In genomic region chr5:15762668-15763067, GRCh38 we compare ENCODE assay signal across 6 cellular contexts.
"Had no signal": no experiment of that assay in that cellular context is flagged by ENCODE, and none has a peak within 500 bp of the region (broad histone marks: within the 10 kb centered on the region; RNA-seq: fewer than 3 reads in every experiment).

No MANE protein-coding gene starts in this region.

- ATAC-seq: GM23338, K562 had no signal

- H3K4me2 ChIP-seq: GM23338 had no signal

- H3K9me3 Mint-ChIP-seq: GM23338, H9 had no signal

- FAIRE-seq: H1, K562 had no signal

- H3K4me3 ChIP-seq: GM23338, K562 had no signal

- H3K4me3 Mint-ChIP-seq: GM23338, H9 had no signal

- DNase-seq: H9, HCEC 1CT, IMR-90 had no signal

- H3K27ac Mint-ChIP-seq: GM23338, H9 had no signal

- H2AFZ ChIP-seq: GM23338 had no signal
